9 cellular contexts compared by ENCODE assay signal in the genomic region with DNA sequence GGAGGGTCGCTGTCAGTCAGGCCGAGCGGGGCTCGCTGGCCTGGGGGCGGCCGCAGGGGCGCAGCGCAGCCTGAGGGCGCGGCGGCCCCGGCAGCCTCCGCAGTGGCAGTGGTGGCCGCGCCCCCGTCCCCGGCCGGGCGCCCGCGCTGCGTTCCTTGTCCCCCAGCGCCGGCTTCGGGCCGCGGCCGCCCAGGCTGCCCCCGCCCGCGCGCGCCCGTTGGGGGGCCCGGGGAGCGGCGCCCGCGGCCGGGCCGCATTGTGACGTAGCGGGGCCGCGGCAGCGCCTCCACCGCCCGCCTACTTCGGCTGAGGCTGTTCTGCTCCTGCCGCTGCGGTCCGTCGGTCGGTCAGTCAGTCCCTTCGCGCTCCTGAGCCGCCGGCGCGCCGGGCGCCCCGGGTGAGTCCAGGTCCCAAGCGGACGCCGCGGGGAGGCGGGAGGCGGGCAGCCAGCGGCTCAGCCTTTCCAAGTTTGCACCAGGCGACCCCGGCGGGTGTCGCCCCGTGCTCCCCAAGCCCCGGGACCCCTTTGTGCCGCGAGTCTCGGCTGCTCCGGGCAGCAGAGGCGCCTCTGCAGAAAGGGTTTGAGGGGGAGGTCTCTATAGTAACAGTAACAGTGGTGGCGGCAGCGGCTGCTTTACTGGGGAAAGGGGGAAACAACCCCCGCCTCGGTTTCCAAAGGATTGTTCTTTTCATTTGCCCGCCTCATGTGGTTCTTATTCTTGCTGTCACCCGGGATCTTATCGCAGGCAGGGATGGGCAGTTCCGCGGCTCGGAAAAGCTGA. TPM values are rescaled to one million over a fixed set of nuclear protein-coding genes. Genes with fewer than 3 reads are reported as not detected.
DNase-seq lines count a peak whose midpoint lies in the region; ATAC-seq, FAIRE-seq and TF ChIP-seq lines count a peak whose summit lies in the region.
"Had no signal": no experiment of that assay in that cellular context is flagged by ENCODE, and none has a peak within 500 bp of the region (broad histone marks: within the 10 kb centered on the region; RNA-seq: fewer than 3 reads in every experiment).

A gene (plus strand): TSS at position 350 of the 782 bp plus-strand sequence. CDS start 78,898 bp downstream, outside the sequence.

- H3K9me3 ChIP-seq in parathyroid adenoma (ENCODE audit: control insufficient read depth, low read length) = no peaks in the 10 kb centered on the region

- no peaks in the 10 kb centered on the region for H3K9me3 Mint-ChIP-seq in activated naive CD8-positive, alpha-beta T cell treated with anti-CD3 and anti-CD28 coated beads, Interleukin-2, amount 50 U/mL, for 24 hours

- peaks cover 58% of the 10 kb centered on the region for H3K27me3 Mint-ChIP-seq in activated naive CD8-positive, alpha-beta T cell treated with anti-CD3 and anti-CD28 coated beads, Interleukin-2, amount 50 U/mL, for 24 hours

- peaks cover 7% of the 10 kb centered on the region for H3K4me1 Mint-ChIP-seq in activated naive CD8-positive, alpha-beta T cell treated with anti-CD3 and anti-CD28 coated beads, Interleukin-2, amount 50 U/mL, for 24 hours

- no peaks in the 10 kb centered on the region for H3K4me1 ChIP-seq in parathyroid adenoma

- no peaks in the 10 kb centered on the region for H3K79me2 ChIP-seq in parathyroid adenoma

- H3K36me3 ChIP-seq in parathyroid adenoma (ENCODE audit: control insufficient read depth, insufficient read depth, low read length) = no peaks in the 10 kb centered on the region

- H3K36me3 Mint-ChIP-seq in activated naive CD8-positive, alpha-beta T cell treated with anti-CD3 and anti-CD28 coated beads, Interleukin-2, amount 50 U/mL, for 24 hours (ENCODE audit: low read depth) = no peaks in the 10 kb centered on the region

- no peaks in the 10 kb centered on the region for H3K27me3 ChIP-seq in parathyroid adenoma (ENCODE audit: control insufficient read depth, insufficient read depth, low read length)

- H2AFZ ChIP-seq in parathyroid adenoma = peak within 1 kb of the TSS; percentile 47

- H3K4me2 ChIP-seq in parathyroid adenoma (ENCODE audit: low read length) = peak within 1 kb of the TSS; percentile 83

- TF ChIP-seq CTCF in parathyroid adenoma (IDR thresholded peaks at IDR 0.05) = no peak

- H3K27ac Mint-ChIP-seq in activated naive CD8-positive, alpha-beta T cell treated with anti-CD3 and anti-CD28 coated beads, Interleukin-2, amount 50 U/mL, for 24 hours = no peak within 1 kb of the TSS

- H3K4me3 ChIP-seq in parathyroid adenoma (ENCODE audit: low read depth, low read length) = peak within 1 kb of the TSS; percentile 62

- no peak for FAIRE-seq in urothelium cell line (lab: Jason Lieb, UNC)
- FAIRE-seq: endometrium had no signal

- H3K4me3 Mint-ChIP-seq in activated naive CD8-positive, alpha-beta T cell treated with anti-CD3 and anti-CD28 coated beads, Interleukin-2, amount 50 U/mL, for 24 hours = no peak within 1 kb of the TSS

- ATAC-seq in HG03442 (IDR thresholded peaks at IDR 0.05; ENCODE audit: unreplicated experiment) (peak; percentile 70), left cardiac atrium (peak; percentile 77 to 88)
- ATAC-seq in activated naive CD8-positive, alpha-beta T cell treated with anti-CD3 and anti-CD28 coated beads, Interleukin-2, amount 50 U/mL, for 24 hours = peak; percentile 46

- no peak within 1 kb of the TSS for H3K9ac ChIP-seq in parathyroid adenoma

- H3K27ac ChIP-seq in parathyroid adenoma = no peak within 1 kb of the TSS

- DNase-seq in stimulated activated CD4-positive, alpha-beta T cell treated with anti-CD3 and anti-CD28 coated beads, Interleukin-15, amount 100 ng/mL, for 24 hours = peak; percentile 16
- no peak for DNase-seq in stimulated activated CD4-positive, alpha-beta T cell treated with anti-CD3 and anti-CD28 coated beads, Interleukin-4, amount 100 ng/mL, for 24 hours
- DNase-seq in activated naive CD8-positive, alpha-beta T cell treated with anti-CD3 and anti-CD28 coated beads, Interleukin-2, amount 50 U/mL, for 24 hours = peak; percentile 4
- DNase-seq in left cardiac atrium = peak; percentile 56
- no peak for DNase-seq in urothelium cell line (ENCODE audit: low spot score)
- DNase-seq in MV-4-11 (lab: John Stamatoyannopoulos, UW) = no peak

- intact Hi-C loops in left cardiac atrium (cut with DNase I) = no loop called here

RNA-seq across cellular contexts. Expression of the gene that starts here (rescaled TPM):
- total RNA-seq in left cardiac atrium = 1 to 10 TPM; 2.9 to 3.2 TPM

Comparison
In these comparisons a context has a peak if more than half of its experiments do, and no peak if none do; other contexts are left out.
1. DNase-seq: peak in stimulated activated CD4-positive, alpha-beta T cell treated with anti-CD3 and anti-CD28 coated beads, Interleukin-15, amount 100 ng/mL, for 24 hours (single experiment), activated naive CD8-positive, alpha-beta T cell treated with anti-CD3 and anti-CD28 coated beads, Interleukin-2, amount 50 U/mL, for 24 hours (single experiment) and left cardiac atrium (single experiment); none in stimulated activated CD4-positive, alpha-beta T cell treated with anti-CD3 and anti-CD28 coated beads, Interleukin-4, amount 100 ng/mL, for 24 hours (single experiment), urothelium cell line (single experiment) and MV-4-11 (single experiment).
2. Peak in every context shown above with its lines, with median percentiles within 50 percentile points of each other: ATAC-seq.